ENCODE assay signal across 10 cellular contexts in genomic region chr15:52288051-52288942, GRCh38. TPM values are rescaled to one million over a fixed set of nuclear protein-coding genes. Genes with fewer than 3 reads are reported as not detected.
DNase-seq lines count a peak whose midpoint lies in the region; TF ChIP-seq lines count a peak whose summit lies in the region.
"Had no signal": no experiment of that assay in that cellular context is flagged by ENCODE, and none has a peak within 500 bp of the region (broad histone marks: within the 10 kb centered on the region; RNA-seq: fewer than 3 reads in every experiment).

No MANE protein-coding gene starts in this region.

- DNase-seq in DMS153 (lab: John Stamatoyannopoulos, UW) (peak; percentile 14), NCI-H345 treated with DMSO at 0.1 percent for 48 hours (lab: John Stamatoyannopoulos, UW; ENCODE audit: unreplicated experiment) (peak; percentile 7), nephron progenitor cell (no peak), AG20443 (ENCODE audit: low spot score) (no peak), NCI-H82 (lab: John Stamatoyannopoulos, UW) (no peak), brain microvascular endothelial cell (no peak)
- no peak for DNase-seq in activated CD4-positive, alpha-beta T cell treated with anti-CD3 and anti-CD28 coated beads, Interleukin-2, amount 10 ng/mL, durations not matched to agents 24 days and 14 days
- DNase-seq: amniotic stem cell, NCI-H2107 had no signal

- peaks cover 23% of the 10 kb centered on the region for H3K27me3 Mint-ChIP-seq in nephron progenitor cell (ENCODE audit: low read depth, poor library complexity)
- peaks cover 15% of the 10 kb centered on the region for H3K27me3 Mint-ChIP-seq in activated CD4-positive, alpha-beta T cell treated with anti-CD3 and anti-CD28 coated beads, Interleukin-2, amount 10 ng/mL, durations not matched to agents 24 days and 14 days

- in situ Hi-C loops in brain microvascular endothelial cell (cut with HindIII; ENCODE audit: low pct_ligation_motif_present, low sequenced_read_pairs) = no loop called here

- H3K9ac ChIP-seq in duodenal mucosa (ENCODE audit: low read depth in 1 of 2, low read length in 2 of 2) = peak overlapping the region; percentile 8 to 16

- H3K4me1 Mint-ChIP-seq in nephron progenitor cell = peaks cover 40% of the 10 kb centered on the region
- peaks cover 12% of the 10 kb centered on the region for H3K4me1 Mint-ChIP-seq in activated CD4-positive, alpha-beta T cell treated with anti-CD3 and anti-CD28 coated beads, Interleukin-2, amount 10 ng/mL, durations not matched to agents 24 days and 14 days

- peak overlapping the region in 1 of 2 donors; percentile 18 for H3K4me3 ChIP-seq in duodenal mucosa (ENCODE audit: low read depth in 1 of 2, low read length in 2 of 2)
- no peak overlapping the region for H3K4me3 ChIP-seq in brain microvascular endothelial cell (ENCODE audit: low read depth, low read length)

- peaks cover 11% of the 10 kb centered on the region for H3K36me3 Mint-ChIP-seq in nephron progenitor cell (ENCODE audit: low read depth)
- no peaks in the 10 kb centered on the region for H3K36me3 Mint-ChIP-seq in activated CD4-positive, alpha-beta T cell treated with anti-CD3 and anti-CD28 coated beads, Interleukin-2, amount 10 ng/mL, durations not matched to agents 24 days and 14 days (ENCODE audit: low read depth)

- peaks cover 31% of the 10 kb centered on the region in 2 donors for H3K4me1 ChIP-seq in duodenal mucosa (ENCODE audit: control insufficient read depth in 1 of 2, insufficient read depth in 2 of 2, low read length in 2 of 2)

- H3K9me3 Mint-ChIP-seq in nephron progenitor cell = peaks cover 22% of the 10 kb centered on the region
- no peaks in the 10 kb centered on the region for H3K9me3 Mint-ChIP-seq in activated CD4-positive, alpha-beta T cell treated with anti-CD3 and anti-CD28 coated beads, Interleukin-2, amount 10 ng/mL, durations not matched to agents 24 days and 14 days

- no peak overlapping the region for H3K4me3 Mint-ChIP-seq in nephron progenitor cell
- H3K4me3 Mint-ChIP-seq in activated CD4-positive, alpha-beta T cell treated with anti-CD3 and anti-CD28 coated beads, Interleukin-2, amount 10 ng/mL, durations not matched to agents 24 days and 14 days = no peak overlapping the region

- no peaks in the 10 kb centered on the region for H3K9me3 ChIP-seq in duodenal mucosa (ENCODE audit: control insufficient read depth in 1 of 2, low read length in 2 of 2)

- intact Hi-C loops in activated CD4-positive, alpha-beta T cell treated with anti-CD3 and anti-CD28 coated beads, Interleukin-2, amount 10 ng/mL, durations not matched to agents 24 days and 14 days (cut with micrococcal nuclease) = no loop called here

- H3K36me3 ChIP-seq in duodenal mucosa (ENCODE audit: control insufficient read depth in 1 of 2, insufficient read depth in 2 of 2, low read length in 2 of 2) (no peaks in the 10 kb centered on the region), brain microvascular endothelial cell (replicated peaks) (no peaks in the 10 kb centered on the region)

- H3K27ac ChIP-seq in duodenal mucosa (ENCODE audit: low read depth, low read length) (peak overlapping the region; percentile 40), brain microvascular endothelial cell (no peak overlapping the region)

- H3K27me3 ChIP-seq in duodenal mucosa (ENCODE audit: control insufficient read depth in 1 of 2, insufficient read depth in 2 of 2, low read length in 2 of 2) (no peaks in the 10 kb centered on the region), brain microvascular endothelial cell (replicated peaks) (no peaks in the 10 kb centered on the region)

- no peak for TF ChIP-seq CTCF in nephron progenitor cell (IDR thresholded peaks at IDR 0.05)
- TF ChIP-seq CTCF in brain microvascular endothelial cell (IDR thresholded peaks at IDR 0.05; ENCODE audit: low read depth, low read length, missing control alignments) = no peak

- peak overlapping the region; percentile 83 for H3K27ac Mint-ChIP-seq in nephron progenitor cell
- H3K27ac Mint-ChIP-seq in activated CD4-positive, alpha-beta T cell treated with anti-CD3 and anti-CD28 coated beads, Interleukin-2, amount 10 ng/mL, durations not matched to agents 24 days and 14 days = no peak overlapping the region

RNA-seq across cellular contexts. Expression of gene MYO5C, which starts 7.3 kb away (rescaled TPM):
- total RNA-seq in activated CD4-positive, alpha-beta T cell treated with anti-CD3 and anti-CD28 coated beads, Interleukin-2, amount 10 ng/mL, durations not matched to agents 24 days and 14 days = 0.24 and 0.30 TPM in 2 replicates

Comparison
In these comparisons a context has a peak if more than half of its experiments do, and no peak if none do; other contexts are left out.
1. DNase-seq: peak in DMS153 (single experiment) and NCI-H345 treated with DMSO at 0.1 percent for 48 hours (single experiment); none in nephron progenitor cell (single experiment), AG20443 (single experiment), NCI-H82 (single experiment), brain microvascular endothelial cell (single experiment) and activated CD4-positive, alpha-beta T cell treated with anti-CD3 and anti-CD28 coated beads, Interleukin-2, amount 10 ng/mL, durations not matched to agents 24 days and 14 days (single experiment).